ENCODE assay signal across 20 cellular contexts in genomic region chr3:43747641-43748040, GRCh38. TPM values are rescaled to one million over a fixed set of nuclear protein-coding genes. Genes with fewer than 3 reads are reported as not detected.
DNase-seq lines count a peak whose midpoint lies in the region; ATAC-seq, FAIRE-seq and TF ChIP-seq lines count a peak whose summit lies in the region.
"Had no signal": no experiment of that assay in that cellular context is flagged by ENCODE, and none has a peak within 500 bp of the region (broad histone marks: within the 10 kb centered on the region; RNA-seq: fewer than 3 reads in every experiment).

No MANE protein-coding gene starts in this region.

- TF ChIP-seq RAD21 in IMR-90 (IDR thresholded peaks at IDR 0.05; ENCODE audit: low read length) (no peak), HepG2 (CRISPR knock-in tag; IDR thresholded peaks at IDR 0.05) (no peak)

- CTCF ChIA-PET in IMR-90 (lab: Yijun Ruan, JAX) (interaction anchor here (0.8 kb wide), 1 partner anchor 14 kb away, joined by 3 read pairs; no protein-coding TSS in a partner anchor), HepG2 (lab: Yijun Ruan, JAX; ENCODE audit: low intra/inter-chr PET ratio, low total read pairs) (no interaction called here)

- H3K4me2 ChIP-seq in IMR-90 (ENCODE audit: low read depth, low read length) (peak overlapping the region; percentile 11; the same call in 1 of the 2 replicates), HepG2 (ENCODE audit: low read depth, low read length) (no peak overlapping the region)
- H3K4me2 ChIP-seq: PC-9 had no signal

- peaks cover 19% of the 10 kb centered on the region for H3K9me1 ChIP-seq in IMR-90 (ENCODE audit: insufficient read depth, low read length)

- H3K79me1 ChIP-seq in IMR-90 (ENCODE audit: low read depth in 1 of 2, low read length in 2 of 2) = no peaks in the 10 kb centered on the region

- H3K36me3 ChIP-seq in IMR-90 (ENCODE audit: control insufficient read depth, insufficient read depth, low read length) = no peaks in the 10 kb centered on the region
- no peaks in the 10 kb centered on the region for H3K36me3 ChIP-seq in brain microvascular endothelial cell (replicated peaks)
- H3K36me3 ChIP-seq in HepG2 (replicated peaks in 1 of 2; ENCODE audit: control insufficient read depth in 1 of 2, insufficient read depth in 2 of 2, low read length in 2 of 2) = no peaks in the 10 kb centered on the region
- no peaks in the 10 kb centered on the region for H3K36me3 ChIP-seq in vagina
- H3K36me3 ChIP-seq: tibial nerve had no signal

- peak; percentile 57 for DNase-seq in IMR-90
- DNase-seq in brain microvascular endothelial cell = peak; percentile 39
- DNase-seq in HepG2 (ENCODE audit: low spot score) = no peak
- DNase-seq in vagina (ENCODE audit: extremely low spot score in 2 of 2) = no peak
- no peak for DNase-seq in T-helper 1 cell
- no peak for DNase-seq in omental fat pad (ENCODE audit: low spot score)
- DNase-seq: activated CD4-positive, alpha-beta T cell treated with anti-CD3 and anti-CD28 coated beads for 1 hour; activated naive CD4-positive, alpha-beta T cell treated with anti-CD3 and anti-CD28 coated beads, Interleukin-2, amount 50 U/mL, for 16 hours; CD8-positive, alpha-beta T cell; central memory CD4-positive, alpha-beta T cell; GDM1; naive B cell; NCI-H1417 treated with DMSO at 0.1 percent for 48 hours; NCI-H524; PC-9; stimulated activated CD4-positive, alpha-beta T cell treated with anti-CD3 and anti-CD28 coated beads, Interleukin-2, amount 100 ng/mL, for 24 hours; T-cell had no signal

- H2AK9ac ChIP-seq in IMR-90 (replicated peaks; ENCODE audit: low read depth, low read length, poor library complexity) = peak overlapping the region; percentile 86

- peak overlapping the region; percentile 76 for H3K18ac ChIP-seq in IMR-90 (ENCODE audit: low read depth, low read length)

- H2AFZ ChIP-seq in IMR-90 (replicated peaks; ENCODE audit: low read length, poor library complexity) (peak overlapping the region; percentile 89), HepG2 (ENCODE audit: low read length) (no peak overlapping the region)
- H2AFZ ChIP-seq: PC-9 had no signal

- TF ChIP-seq POLR2A in IMR-90 (IDR thresholded peaks at IDR 0.05; ENCODE audit: low read depth, low read length) (no peak), HepG2 (IDR thresholded peaks at IDR 0.05; ENCODE audit: insufficient read depth in 1 of 2, low read depth in 2 of 2, low read length in 2 of 2) (no peak), vagina (IDR thresholded peaks at IDR 0.05) (no peak)

- in situ Hi-C loops in IMR-90 (cut with MboI; ENCODE audit: low sequenced_read_pairs) (no loop called here), brain microvascular endothelial cell (cut with HindIII; ENCODE audit: low pct_ligation_motif_present, low sequenced_read_pairs) (no loop called here), HepG2 (cut with HindIII; ENCODE audit: extremely low pct_ligation_motif_present, low pct_unique_long_range_greater_than_20kb) (no loop called here)

- no peaks in the 10 kb centered on the region for H4K20me1 ChIP-seq in IMR-90 (ENCODE audit: insufficient read depth, low read length)
- no peaks in the 10 kb centered on the region for H4K20me1 ChIP-seq in HepG2 (ENCODE audit: insufficient read depth, low read length)

- H3K4me3 ChIP-seq in IMR-90 (ENCODE audit: insufficient read depth, low read depth, low read length) = no peak overlapping the region
- H3K4me3 ChIP-seq in brain microvascular endothelial cell (ENCODE audit: low read depth, low read length) = no peak overlapping the region
- no peak overlapping the region for H3K4me3 ChIP-seq in HepG2 (replicated peaks in 1 of 3; ENCODE audit: insufficient read depth in 1 of 3, low read depth in 2 of 3, low read length in 3 of 3)
- H3K4me3 ChIP-seq in vagina = no peak overlapping the region
- H3K4me3 ChIP-seq: PC-9, tibial nerve had no signal

- H4K5ac ChIP-seq in IMR-90 (ENCODE audit: low read depth, low read length) = peak overlapping the region; percentile 80

- peak; percentile 63 for ATAC-seq in IMR-90 (ENCODE audit: low read depth)
- peak; percentile 72 for ATAC-seq in HepG2
- no peak for ATAC-seq in GM18502 (IDR thresholded peaks at IDR 0.05; ENCODE audit: poor library complexity, unreplicated experiment)
- no peak for ATAC-seq in omental fat pad (ENCODE audit: low FRiP score)
- ATAC-seq: CD8-positive, alpha-beta T cell; T-cell had no signal

- FAIRE-seq in HepG2 (lab: Jason Lieb, UNC) = no peak
- FAIRE-seq: endometrium had no signal

- H3K27ac ChIP-seq in IMR-90 (ENCODE audit: insufficient read depth, low read length) = peak overlapping the region; percentile 65
- H3K27ac ChIP-seq in brain microvascular endothelial cell = peak overlapping the region; percentile 10
- no peak overlapping the region for H3K27ac ChIP-seq in HepG2 (ENCODE audit: extremely low read length, insufficient read depth, low read length)
- peak overlapping the region; percentile 13 for H3K27ac ChIP-seq in vagina
- H3K27ac ChIP-seq: PC-9 had no signal

- peak overlapping the region; percentile 74 for H2BK5ac ChIP-seq in IMR-90 (ENCODE audit: low read depth, low read length, poor library complexity, severe bottlenecking)

- intact Hi-C loops in IMR-90 (cut with micrococcal nuclease) = no loop called here
- intact Hi-C loops in HepG2 (cut with micrococcal nuclease; ENCODE audit: unreplicated experiment) = no loop called here
- intact Hi-C loops in vagina (cut with DNase I) = no loop called here

- H4K91ac ChIP-seq in IMR-90 (ENCODE audit: insufficient read depth, low read depth, low read length) = peak overlapping the region; percentile 94

- H4K8ac ChIP-seq in IMR-90 (ENCODE audit: low read depth in 2 of 2, low read length in 2 of 2) = peak overlapping the region; percentile 46 to 90

- peak overlapping the region; percentile 84 for H3K4ac ChIP-seq in IMR-90 (ENCODE audit: low read depth, low read length)

- peak overlapping the region; percentile 93 for H2BK15ac ChIP-seq in IMR-90 (ENCODE audit: low read depth, low read length)

- BruUV-seq in IMR-90 (replicated peaks; lab: Mats Ljungman, UMichigan) (no TSS peak), HepG2 (replicated peaks; lab: Mats Ljungman, UMichigan) (no TSS peak)

- H3K14ac ChIP-seq in IMR-90 (replicated peaks; ENCODE audit: low read depth, low read length) = peak overlapping the region; percentile 32

- H2BK20ac ChIP-seq in IMR-90 (ENCODE audit: low read depth, low read length) = peak overlapping the region; percentile 93

- H3K9me3 ChIP-seq in IMR-90 (ENCODE audit: control insufficient read depth, insufficient read depth, low read length) (no peaks in the 10 kb centered on the region), HepG2 (ENCODE audit: low read length) (0 out of 2 replicates have a peak, but pooled peaks cover 5% of the 10 kb centered on the region), vagina (no peaks in the 10 kb centered on the region)

- POLR2A ChIA-PET in IMR-90 (lab: Charles Lee; ENCODE audit: unreplicated experiment) (no interaction called here), HepG2 (lab: Yijun Ruan, JAX) (interaction anchor here (0.5 kb wide), 1 partner anchor 431 kb away, joined by 3 read pairs; no protein-coding TSS in a partner anchor)

- H3K56ac ChIP-seq in IMR-90 (ENCODE audit: extremely low read depth, insufficient read depth, low read length) = peak overlapping the region; percentile 60; the same call in 1 of the 2 replicates

- H3K9ac ChIP-seq in IMR-90 (ENCODE audit: low read depth, low read length) (peak overlapping the region; percentile 35; the same call in 1 of the 2 replicates), HepG2 (ENCODE audit: insufficient read depth, low read depth, low read length) (no peak overlapping the region)

- dilution Hi-C loops in IMR-90 (cut with HindIII; ENCODE audit: low sequenced_read_pairs, unreplicated experiment) = no loop called here

- no peaks in the 10 kb centered on the region for H3K79me2 ChIP-seq in HepG2 (ENCODE audit: insufficient read depth, low read length)

- TF ChIP-seq CTCF in IMR-90 (conservative IDR thresholded peaks at IDR 0.05; ENCODE audit: low read depth, low read length) (no peak), brain microvascular endothelial cell (IDR thresholded peaks at IDR 0.05; ENCODE audit: low read depth, low read length, missing control alignments) (no peak), HepG2 (CRISPR knock-in tag; IDR thresholded peaks at IDR 0.05) (no peak), vagina (IDR thresholded peaks at IDR 0.05) (no peak), omental fat pad (IDR thresholded peaks at IDR 0.05) (no peak)

- H3K4me1 ChIP-seq in IMR-90 (ENCODE audit: control insufficient read depth, insufficient read depth, low read length) (peaks cover 20% of the 10 kb centered on the region), HepG2 (ENCODE audit: insufficient read depth, low read length) (no peaks in the 10 kb centered on the region), vagina (peaks cover 13% of the 10 kb centered on the region)

- 100% methylated on average over 2 of the region's 6 CpGs; no CpG with 5 or more reads in 1 of the 2 experiments for WGBS in IMR-90 (ENCODE audit: extremely low coverage in 2 of 2, insufficient read length in 1 of 2), 2 experiments
- WGBS in HepG2 (ENCODE audit: low lambda C conversion rate) = 35% methylated on average over 5 of the region's 6 CpGs

- TF ChIP-seq EP300 in HepG2 (IDR thresholded peaks at IDR 0.05; ENCODE audit: low read depth in 2 of 2, low read length in 2 of 2) = no peak
- no peak for TF ChIP-seq EP300 in HepG2 (CRISPR knock-in tag; IDR thresholded peaks at IDR 0.05; ENCODE audit: borderline replicate concordance)

- H2BK120ac ChIP-seq in IMR-90 (ENCODE audit: low read depth, low read length) = peak overlapping the region; percentile 91

- H2AK5ac ChIP-seq in IMR-90 (ENCODE audit: low read depth, low read length) = peak overlapping the region; percentile 94

- H3K27me3 ChIP-seq in IMR-90 (ENCODE audit: control insufficient read depth, insufficient read depth, low read length) (no peaks in the 10 kb centered on the region), brain microvascular endothelial cell (replicated peaks) (no peaks in the 10 kb centered on the region), HepG2 (ENCODE audit: control insufficient read depth in 1 of 2, insufficient read depth in 2 of 2, low read length in 2 of 2) (peaks cover 0 to 13% of the 10 kb centered on the region in 2 experiments; a peak in 3 of 5 replicates), vagina (no peaks in the 10 kb centered on the region)
- H3K27me3 ChIP-seq: tibial nerve had no signal

- H3K23ac ChIP-seq in IMR-90 (ENCODE audit: low read depth, low read length) = peak overlapping the region; percentile 81; the same call in 1 of the 2 replicates

RNA-seq across cellular contexts. Expression of gene ABHD5, which starts 56.9 kb away (rescaled TPM):
- total RNA-seq in IMR-90 (2012; rRNA removed) (33.2 and 33.6 TPM in 2 replicates), HepG2 (2016; rRNA removed; fragmentation: Illumina TruSeq; extraction: Trizol) (13.3 and 16.8 TPM in 2 replicates), vagina (34.1 TPM), omental fat pad (100 to 1,000 TPM in 3 of 4 donors, 10 to 100 TPM in 1; 39.4 to 310 (median 164) TPM)
- polyA plus RNA-seq in IMR-90 (2012; rRNA removed) (13.8 and 15.8 TPM in 2 replicates), HepG2 (2011; rRNA removed) (4.1 and 4.5 TPM in 2 replicates)
- polyA plus RNA-seq in IMR-90 (2012; cell fraction: cytosol; rRNA removed) = 5.6 and 6.0 TPM in 2 replicates
- polyA plus RNA-seq in IMR-90 (2012; cell fraction: nucleus; rRNA removed; ENCODE audit: low replicate concordance) = 3.3 and 26.7 TPM in 2 replicates
- 4.2 and 4.3 TPM in 2 replicates for total RNA-seq in HepG2 (2016; cell fraction: cytosol; rRNA removed; fragmentation: Illumina TruSeq; extraction: Trizol; ENCODE audit: low read depth)
- 11.4 and 15.4 TPM in 2 replicates for total RNA-seq in HepG2 (2016; cell fraction: insoluble cytoplasmic fraction; rRNA removed; fragmentation: Illumina TruSeq; extraction: Trizol)
- 8.2 and 11.1 TPM in 2 replicates for total RNA-seq in HepG2 (2016; cell fraction: membrane; rRNA removed; fragmentation: Illumina TruSeq; extraction: Trizol)
- 10.2 and 10.6 TPM in 2 replicates for total RNA-seq in HepG2 (2016; cell fraction: nucleus; rRNA removed; fragmentation: Illumina TruSeq; extraction: Trizol)
- polyA plus RNA-seq in HepG2 (2011; cell fraction: cytosol; rRNA removed) = 2.6 and 4.9 TPM in 2 replicates
- polyA plus RNA-seq in HepG2 (2011; cell fraction: nucleus; rRNA removed) = 3.1 and 3.5 TPM in 2 replicates
- 5.6 TPM in 2 replicates for polyA plus RNA-seq in HepG2 (2012)
- polyA plus RNA-seq in HepG2 (2016; cell fraction: cytosol; fragmentation: Illumina TruSeq; extraction: Trizol; ENCODE audit: low read depth) = 3.8 and 4.0 TPM in 2 replicates
- 10.3 and 14.1 TPM in 2 replicates for polyA plus RNA-seq in HepG2 (2016; cell fraction: insoluble cytoplasmic fraction; fragmentation: Illumina TruSeq; extraction: Trizol; ENCODE audit: low read depth)
- 6.9 and 7.1 TPM in 2 replicates for polyA plus RNA-seq in HepG2 (2016; cell fraction: membrane; fragmentation: Illumina TruSeq; extraction: Trizol; ENCODE audit: low read depth)
- polyA plus RNA-seq in HepG2 (2016; cell fraction: nucleus; fragmentation: Illumina TruSeq; extraction: Trizol; ENCODE audit: insufficient read depth, low read depth) = 8.4 and 9.7 TPM in 2 replicates
- polyA minus RNA-seq in HepG2 (2011; rRNA and poly(A)+ RNA removed; ENCODE audit: low replicate concordance) = 4.4 and 33.3 TPM in 2 replicates
- polyA minus RNA-seq in HepG2 (2011; cell fraction: cytosol; rRNA and poly(A)+ RNA removed) = 3.1 and 3.7 TPM in 2 replicates
- polyA minus RNA-seq in HepG2 (2011; cell fraction: nucleus; rRNA and poly(A)+ RNA removed) = 18.7 and 20.1 TPM in 2 replicates

Comparison
In these comparisons a context has a peak if more than half of its experiments do, and no peak if none do; other contexts are left out.
1. ATAC-seq: peak in IMR-90 (single experiment) and HepG2 (single experiment); none in GM18502 (single experiment) and omental fat pad (single experiment).
2. DNase-seq: peak in IMR-90 (single experiment) and brain microvascular endothelial cell (single experiment); none in HepG2 (single experiment), vagina (0 of 2), T-helper 1 cell (0 of 5) and omental fat pad (single experiment).